8 cellular contexts compared by ENCODE assay signal in genomic region chr17:40340880-40341807, GRCh38. TPM values are rescaled to one million over a fixed set of nuclear protein-coding genes. Genes with fewer than 3 reads are reported as not detected.
A peak's percentile ranks its signal among the peaks of the same experiment; 100 is the strongest.
DNase-seq lines count a peak whose midpoint lies in the region; ATAC-seq and TF ChIP-seq lines count a peak whose summit lies in the region.

No MANE protein-coding gene starts in this region.

- POLR2A ChIA-PET in GM10248 (lab: Yijun Ruan, JAX), result interaction anchor here (1.0 to 1.1 kb wide), 2 partner anchors 16 to 20 kb away, joined by 3 read pairs; no protein-coding TSS in a partner anchor
- POLR2A ChIA-PET in activated CD4-positive, alpha-beta T cell treated with anti-CD3 and anti-CD28 coated beads, Interleukin-2, amount 10 ng/mL, durations not matched to agents 7 days and 5 days (lab: Charles Lee), result no interaction called here

- peak overlapping the region; percentile 77 to 83 (median 82) for H3K4me3 ChIP-seq in liver (ENCODE audit: low read depth in 1 of 3, low read length in 3 of 3)

- H3K27me3 ChIP-seq in liver (ENCODE audit: control insufficient read depth in 4 of 4, insufficient read depth in 4 of 4, low read length in 3 of 4), result no peaks in the 10 kb centered on the region

- peaks cover 11 to 75% (median 46%) of the 10 kb centered on the region in 4 donors for H3K4me1 ChIP-seq in liver (ENCODE audit: control insufficient read depth in 4 of 4, insufficient read depth in 4 of 4, low read length in 3 of 4)

- peak; percentile 73 for ATAC-seq in HG02588 (IDR thresholded peaks at IDR 0.05; ENCODE audit: unreplicated experiment)

- peak overlapping the region; percentile 45 to 60 for H3K9ac ChIP-seq in liver (ENCODE audit: low read depth in 1 of 2, low read length in 2 of 2)

- H3K27ac Mint-ChIP-seq in activated CD4-positive, alpha-beta T cell treated with anti-CD3 and anti-CD28 coated beads, Interleukin-2, amount 10 ng/mL, durations not matched to agents 7 days and 5 days, result peak overlapping the region; percentile 94

- H3K4me1 Mint-ChIP-seq in activated CD4-positive, alpha-beta T cell treated with anti-CD3 and anti-CD28 coated beads, Interleukin-2, amount 10 ng/mL, durations not matched to agents 7 days and 5 days, result peaks cover 83% of the 10 kb centered on the region

- peak overlapping the region; percentile 69 for H3K4me3 Mint-ChIP-seq in activated CD4-positive, alpha-beta T cell treated with anti-CD3 and anti-CD28 coated beads, Interleukin-2, amount 10 ng/mL, durations not matched to agents 7 days and 5 days

- no peak for TF ChIP-seq CTCF in GM10248 (IDR thresholded peaks at IDR 0.05; ENCODE audit: control extremely low read depth, extremely low read depth, low read depth, missing control alignments)
- TF ChIP-seq CTCF in liver (IDR thresholded peaks at IDR 0.05; ENCODE audit: low read depth, low read length, missing input control), result no peak

- H3K27ac ChIP-seq in liver (ENCODE audit: low read depth in 1 of 2, low read length in 2 of 2), result peak overlapping the region; percentile 97 to 99

- no peaks in the 10 kb centered on the region for H3K27me3 Mint-ChIP-seq in activated CD4-positive, alpha-beta T cell treated with anti-CD3 and anti-CD28 coated beads, Interleukin-2, amount 10 ng/mL, durations not matched to agents 7 days and 5 days

- H3K9me3 Mint-ChIP-seq in activated CD4-positive, alpha-beta T cell treated with anti-CD3 and anti-CD28 coated beads, Interleukin-2, amount 10 ng/mL, durations not matched to agents 7 days and 5 days, result no peaks in the 10 kb centered on the region

- under 1% methylated on average over 55 of the region's 55 CpGs for WGBS in liver

- H3K36me3 Mint-ChIP-seq in activated CD4-positive, alpha-beta T cell treated with anti-CD3 and anti-CD28 coated beads, Interleukin-2, amount 10 ng/mL, durations not matched to agents 7 days and 5 days (ENCODE audit: low read depth), result peaks cover 55% of the 10 kb centered on the region

- no peaks in the 10 kb centered on the region for H3K9me3 ChIP-seq in liver (ENCODE audit: control insufficient read depth in 4 of 4, low read length in 3 of 4)

- no peaks in the 10 kb centered on the region for H3K36me3 ChIP-seq in liver (ENCODE audit: control insufficient read depth in 4 of 4, insufficient read depth in 3 of 4, low read depth in 1 of 4, low read length in 3 of 4)

- DNase-seq in GM10248 (ENCODE audit: extremely low spot score) (peak; percentile 83), NCI-H2107 treated with DMSO at 0.1 percent for 48 hours (lab: John Stamatoyannopoulos, UW; ENCODE audit: unreplicated experiment) (peak; percentile 23), cortex of kidney (lab: John Stamatoyannopoulos, UW) (peak; percentile 46), cerebellar nuclear complex (lab: John Stamatoyannopoulos, UW) (no peak)
- DNase-seq in activated CD4-positive, alpha-beta T cell treated with anti-CD3 and anti-CD28 coated beads, Interleukin-2, amount 10 ng/mL, durations not matched to agents 7 days and 5 days, result peak; percentile 89
- DNase-seq in stimulated activated CD4-positive, alpha-beta T cell treated with anti-CD3 and anti-CD28 coated beads, Interleukin-4, amount 100 ng/mL, for 4 hours, result peak; percentile 71 to 81

- CTCF ChIA-PET in GM10248 (lab: Yijun Ruan, JAX), result interaction anchor here (0.6 to 4.7 kb wide), 13 partner anchors 9 to 40 kb away, joined by 3 to 19 read pairs (median 3); no protein-coding TSS in a partner anchor
- CTCF ChIA-PET in activated CD4-positive, alpha-beta T cell treated with anti-CD3 and anti-CD28 coated beads, Interleukin-2, amount 10 ng/mL, durations not matched to agents 7 days and 5 days (lab: Charles Lee), result interaction anchor here (0.6 to 4.6 kb wide), 8 partner anchors 10 to 86 kb away, joined by 3 to 47 read pairs (median 4); no protein-coding TSS in a partner anchor

- peak; percentile 22 to 64 for TF ChIP-seq RAD21 in liver (IDR thresholded peaks at IDR 0.05)

TF ChIP-seq in liver, 16 proteins besides CTCF, POLR2A, EP300 and RAD21:
- TF ChIP-seq TAF1 (conservative IDR thresholded peaks at IDR 0.05) (no peak), GABPA (IDR thresholded peaks at IDR 0.05 in 1 of 2, conservative IDR thresholded peaks at IDR 0.05 in 1 of 2) (peak; percentile 74 to 88), HNF4G (IDR thresholded peaks at IDR 0.05) (no peak), RXRA (IDR thresholded peaks at IDR 0.05) (peak in 1 of 2 donors; percentile 47), ZBTB33 (IDR thresholded peaks at IDR 0.05) (no peak), SP1 (IDR thresholded peaks at IDR 0.05) (peak; percentile 62), FOXA2 (IDR thresholded peaks at IDR 0.05) (no peak), YY1 (IDR thresholded peaks at IDR 0.05) (no peak), HNF4A (conservative IDR thresholded peaks at IDR 0.05) (peak; percentile 20 to 26), ATF3 (IDR thresholded peaks at IDR 0.05) (no peak), JUND (IDR thresholded peaks at IDR 0.05) (peak in 1 of 2 donors; percentile 11), NR2F2 (IDR thresholded peaks at IDR 0.05) (no peak), FOXA1 (IDR thresholded peaks at IDR 0.05) (no peak), EGR1 (IDR thresholded peaks at IDR 0.05; ENCODE audit: low read depth in 2 of 2) (no peak), MAX (IDR thresholded peaks at IDR 0.05) (no peak), REST (IDR thresholded peaks at IDR 0.05) (peak; percentile 70)
TF ChIP-seq in liver: peak in this region for 6.

RNA-seq across cellular contexts. Expression of gene GJD3, which starts 23.4 kb away (rescaled TPM):
- under 1 TPM in 1 of 2 experiments, not detected in 1; 0.22 TPM for total RNA-seq in activated CD4-positive, alpha-beta T cell treated with anti-CD3 and anti-CD28 coated beads, Interleukin-2, amount 10 ng/mL, durations not matched to agents 7 days and 5 days
- under 1 TPM; 0.47 to 0.59 TPM for total RNA-seq in liver
- polyA plus RNA-seq in liver, result under 1 TPM in 1 of 2 donors, not detected in 1; 0.48 TPM

RNA-seq across cellular contexts. Expression of gene RARA, which starts 32.2 kb away (rescaled TPM):
- 10 to 100 TPM; 66.6 to 66.7 TPM for total RNA-seq in activated CD4-positive, alpha-beta T cell treated with anti-CD3 and anti-CD28 coated beads, Interleukin-2, amount 10 ng/mL, durations not matched to agents 7 days and 5 days
- 10 to 100 TPM in 1 of 2 donors, 1 to 10 TPM in 1; 8.7 to 12.9 TPM for total RNA-seq in liver
- 10 to 100 TPM in 1 of 2 donors, 1 to 10 TPM in 1; 6.6 to 26.2 TPM for polyA plus RNA-seq in liver

RNA-seq across cellular contexts. Expression of gene CDC6, which starts 53.5 kb away (rescaled TPM):
- 10 to 100 TPM; 81.1 to 98.8 TPM for total RNA-seq in activated CD4-positive, alpha-beta T cell treated with anti-CD3 and anti-CD28 coated beads, Interleukin-2, amount 10 ng/mL, durations not matched to agents 7 days and 5 days
- total RNA-seq in liver, result 10 to 100 TPM in 1 of 2 donors, 1 to 10 TPM in 1; 2.3 to 16.5 TPM
- polyA plus RNA-seq in liver, result 1 to 10 TPM in 1 of 2 donors, under 1 TPM in 1; 0.54 to 2.6 TPM

Comparison
In these comparisons a context has a peak if more than half of its experiments do, and no peak if none do; other contexts are left out.
1. DNase-seq: peak in GM10248 (single experiment), NCI-H2107 treated with DMSO at 0.1 percent for 48 hours (single experiment), activated CD4-positive, alpha-beta T cell treated with anti-CD3 and anti-CD28 coated beads, Interleukin-2, amount 10 ng/mL, durations not matched to agents 7 days and 5 days (single experiment), cortex of kidney (single experiment) and stimulated activated CD4-positive, alpha-beta T cell treated with anti-CD3 and anti-CD28 coated beads, Interleukin-4, amount 100 ng/mL, for 4 hours (2 of 2); none in cerebellar nuclear complex (0 of 2).
2. RNA of gene RARA, which starts 32.2 kb away (total RNA-seq): 66.6 to 66.7 TPM in activated CD4-positive, alpha-beta T cell treated with anti-CD3 and anti-CD28 coated beads, Interleukin-2, amount 10 ng/mL, durations not matched to agents 7 days and 5 days; 8.7 to 12.9 TPM in liver; every median in the first group is over 4 times any median in the second.
3. RNA of gene CDC6, which starts 53.5 kb away (total RNA-seq): 81.1 to 98.8 TPM in activated CD4-positive, alpha-beta T cell treated with anti-CD3 and anti-CD28 coated beads, Interleukin-2, amount 10 ng/mL, durations not matched to agents 7 days and 5 days; 2.3 to 16.5 TPM in liver; every median in the first group is over 4 times any median in the second.